ENCODE assay signal across 1 cellular context in the genomic region with DNA sequence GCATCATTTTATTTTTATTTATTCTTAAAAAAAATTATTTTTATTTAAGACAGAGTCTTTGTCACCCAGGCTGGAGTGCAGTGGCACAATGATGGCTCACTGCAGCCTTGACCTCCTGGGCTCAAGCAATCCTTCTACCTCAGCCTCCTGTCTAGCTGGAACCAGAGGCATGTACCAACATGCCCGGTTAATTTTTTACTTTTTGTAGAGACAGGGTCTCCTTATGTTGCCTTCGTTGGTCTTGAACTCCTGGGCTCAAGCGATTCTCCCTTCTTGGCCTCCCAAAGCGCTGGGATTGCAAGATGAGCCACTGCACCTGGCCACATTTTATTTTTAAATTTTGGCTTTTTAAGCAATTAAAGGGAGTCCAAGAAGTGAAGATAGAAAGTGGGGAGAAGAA.
TF ChIP-seq lines count a peak whose summit lies in the region.

No MANE protein-coding gene starts in this region.

TF ChIP-seq in HepG2, 621 proteins besides CTCF, POLR2A, EP300 and RAD21 (continued from another document and continues in another):
- no peak for TF ChIP-seq TOPORS (CRISPR knock-in tag; IDR thresholded peaks at IDR 0.05)
- no peak for TF ChIP-seq HMG20A (CRISPR knock-in tag; IDR thresholded peaks at IDR 0.05; ENCODE audit: borderline replicate concordance)
- 0 out of 2 replicates have a peak, but pooled peaks have one; percentile 7 for TF ChIP-seq STAG1 (CRISPR knock-in tag; IDR thresholded peaks at IDR 0.05)
- 0 out of 2 replicates have a peak, but pooled peaks have one; percentile 35 for TF ChIP-seq MEIS2 (CRISPR knock-in tag; IDR thresholded peaks at IDR 0.05)
- 0 out of 2 replicates have a peak, but pooled peaks have one; percentile 42 for TF ChIP-seq ZNF180 (CRISPR knock-in tag; IDR thresholded peaks at IDR 0.05; ENCODE audit: borderline replicate concordance, low read depth)
- no peak for TF ChIP-seq E2F5 (CRISPR knock-in tag; conservative IDR thresholded peaks at IDR 0.05)
- no peak for TF ChIP-seq ZNF589 (CRISPR knock-in tag; conservative IDR thresholded peaks at IDR 0.05)
- no peak for TF ChIP-seq REPIN1 (CRISPR knock-in tag; IDR thresholded peaks at IDR 0.05; ENCODE audit: borderline replicate concordance, low read depth)
- TF ChIP-seq ZNF256 (CRISPR knock-in tag; conservative IDR thresholded peaks at IDR 0.05) = 0 out of 2 replicates have a peak, but pooled peaks have one; percentile 55
- TF ChIP-seq, protein P1, sequence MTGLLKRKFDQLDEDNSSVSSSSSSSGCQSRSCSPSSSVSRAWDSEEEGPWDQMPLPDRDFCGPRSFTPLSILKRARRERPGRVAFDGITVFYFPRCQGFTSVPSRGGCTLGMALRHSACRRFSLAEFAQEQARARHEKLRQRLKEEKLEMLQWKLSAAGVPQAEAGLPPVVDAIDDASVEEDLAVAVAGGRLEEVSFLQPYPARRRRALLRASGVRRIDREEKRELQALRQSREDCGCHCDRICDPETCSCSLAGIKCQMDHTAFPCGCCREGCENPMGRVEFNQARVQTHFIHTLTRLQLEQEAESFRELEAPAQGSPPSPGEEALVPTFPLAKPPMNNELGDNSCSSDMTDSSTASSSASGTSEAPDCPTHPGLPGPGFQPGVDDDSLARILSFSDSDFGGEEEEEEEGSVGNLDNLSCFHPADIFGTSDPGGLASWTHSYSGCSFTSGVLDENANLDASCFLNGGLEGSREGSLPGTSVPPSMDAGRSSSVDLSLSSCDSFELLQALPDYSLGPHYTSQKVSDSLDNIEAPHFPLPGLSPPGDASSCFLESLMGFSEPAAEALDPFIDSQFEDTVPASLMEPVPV (CRISPR knock-in tag; IDR thresholded peaks at IDR 0.05) = no peak
- TF ChIP-seq ZNF879 (CRISPR knock-in tag; IDR thresholded peaks at IDR 0.05) = no peak
- 0 out of 2 replicates have a peak, but pooled peaks have one; percentile 39 for TF ChIP-seq RXRB (CRISPR knock-in tag; IDR thresholded peaks at IDR 0.05; ENCODE audit: borderline replicate concordance)
- no peak for TF ChIP-seq PPARG (CRISPR knock-in tag; conservative IDR thresholded peaks at IDR 0.05)
- no peak for TF ChIP-seq PLSCR1 (CRISPR knock-in tag; IDR thresholded peaks at IDR 0.05; ENCODE audit: borderline replicate concordance)
- TF ChIP-seq CBFB (CRISPR knock-in tag; IDR thresholded peaks at IDR 0.05) = no peak
- no peak for TF ChIP-seq KLF12 (CRISPR knock-in tag; IDR thresholded peaks at IDR 0.05; ENCODE audit: borderline replicate concordance)
- TF ChIP-seq, protein P2, sequence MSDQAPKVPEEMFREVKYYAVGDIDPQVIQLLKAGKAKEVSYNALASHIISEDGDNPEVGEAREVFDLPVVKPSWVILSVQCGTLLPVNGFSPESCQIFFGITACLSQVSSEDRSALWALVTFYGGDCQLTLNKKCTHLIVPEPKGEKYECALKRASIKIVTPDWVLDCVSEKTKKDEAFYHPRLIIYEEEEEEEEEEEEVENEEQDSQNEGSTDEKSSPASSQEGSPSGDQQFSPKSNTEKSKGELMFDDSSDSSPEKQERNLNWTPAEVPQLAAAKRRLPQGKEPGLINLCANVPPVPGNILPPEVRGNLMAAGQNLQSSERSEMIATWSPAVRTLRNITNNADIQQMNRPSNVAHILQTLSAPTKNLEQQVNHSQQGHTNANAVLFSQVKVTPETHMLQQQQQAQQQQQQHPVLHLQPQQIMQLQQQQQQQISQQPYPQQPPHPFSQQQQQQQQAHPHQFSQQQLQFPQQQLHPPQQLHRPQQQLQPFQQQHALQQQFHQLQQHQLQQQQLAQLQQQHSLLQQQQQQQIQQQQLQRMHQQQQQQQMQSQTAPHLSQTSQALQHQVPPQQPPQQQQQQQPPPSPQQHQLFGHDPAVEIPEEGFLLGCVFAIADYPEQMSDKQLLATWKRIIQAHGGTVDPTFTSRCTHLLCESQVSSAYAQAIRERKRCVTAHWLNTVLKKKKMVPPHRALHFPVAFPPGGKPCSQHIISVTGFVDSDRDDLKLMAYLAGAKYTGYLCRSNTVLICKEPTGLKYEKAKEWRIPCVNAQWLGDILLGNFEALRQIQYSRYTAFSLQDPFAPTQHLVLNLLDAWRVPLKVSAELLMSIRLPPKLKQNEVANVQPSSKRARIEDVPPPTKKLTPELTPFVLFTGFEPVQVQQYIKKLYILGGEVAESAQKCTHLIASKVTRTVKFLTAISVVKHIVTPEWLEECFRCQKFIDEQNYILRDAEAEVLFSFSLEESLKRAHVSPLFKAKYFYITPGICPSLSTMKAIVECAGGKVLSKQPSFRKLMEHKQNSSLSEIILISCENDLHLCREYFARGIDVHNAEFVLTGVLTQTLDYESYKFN (CRISPR knock-in tag; conservative IDR thresholded peaks at IDR 0.05) = peak; percentile 44; the same call in 1 of the 2 replicates
- TF ChIP-seq ZNF251 (CRISPR knock-in tag; IDR thresholded peaks at IDR 0.05) = no peak
- TF ChIP-seq ZC3H4 (CRISPR knock-in tag; IDR thresholded peaks at IDR 0.05; ENCODE audit: borderline replicate concordance) = no peak
- no peak for TF ChIP-seq RNF2 (conservative IDR thresholded peaks at IDR 0.05; ENCODE audit: low read depth)
- no peak for TF ChIP-seq ZFP37 (CRISPR knock-in tag; IDR thresholded peaks at IDR 0.05; ENCODE audit: borderline replicate concordance)
- no peak for TF ChIP-seq ZNF430 (CRISPR knock-in tag; IDR thresholded peaks at IDR 0.05)
- 0 out of 2 replicates have a peak, but pooled peaks have one; percentile 77 for TF ChIP-seq ZSCAN20 (CRISPR knock-in tag; IDR thresholded peaks at IDR 0.05; ENCODE audit: borderline replicate concordance)
- TF ChIP-seq, protein P3, sequence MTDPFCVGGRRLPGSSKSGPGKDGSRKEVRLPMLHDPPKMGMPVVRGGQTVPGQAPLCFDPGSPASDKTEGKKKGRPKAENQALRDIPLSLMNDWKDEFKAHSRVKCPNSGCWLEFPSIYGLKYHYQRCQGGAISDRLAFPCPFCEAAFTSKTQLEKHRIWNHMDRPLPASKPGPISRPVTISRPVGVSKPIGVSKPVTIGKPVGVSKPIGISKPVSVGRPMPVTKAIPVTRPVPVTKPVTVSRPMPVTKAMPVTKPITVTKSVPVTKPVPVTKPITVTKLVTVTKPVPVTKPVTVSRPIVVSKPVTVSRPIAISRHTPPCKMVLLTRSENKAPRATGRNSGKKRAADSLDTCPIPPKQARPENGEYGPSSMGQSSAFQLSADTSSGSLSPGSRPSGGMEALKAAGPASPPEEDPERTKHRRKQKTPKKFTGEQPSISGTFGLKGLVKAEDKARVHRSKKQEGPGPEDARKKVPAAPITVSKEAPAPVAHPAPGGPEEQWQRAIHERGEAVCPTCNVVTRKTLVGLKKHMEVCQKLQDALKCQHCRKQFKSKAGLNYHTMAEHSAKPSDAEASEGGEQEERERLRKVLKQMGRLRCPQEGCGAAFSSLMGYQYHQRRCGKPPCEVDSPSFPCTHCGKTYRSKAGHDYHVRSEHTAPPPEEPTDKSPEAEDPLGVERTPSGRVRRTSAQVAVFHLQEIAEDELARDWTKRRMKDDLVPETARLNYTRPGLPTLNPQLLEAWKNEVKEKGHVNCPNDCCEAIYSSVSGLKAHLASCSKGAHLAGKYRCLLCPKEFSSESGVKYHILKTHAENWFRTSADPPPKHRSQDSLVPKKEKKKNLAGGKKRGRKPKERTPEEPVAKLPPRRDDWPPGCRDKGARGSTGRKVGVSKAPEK (CRISPR knock-in tag; IDR thresholded peaks at IDR 0.05; ENCODE audit: borderline replicate concordance) = no peak
- peak; percentile 73 for TF ChIP-seq HNF4A (CRISPR knock-in tag; IDR thresholded peaks at IDR 0.05)
- TF ChIP-seq POLR2AphosphoS2 (IDR thresholded peaks at IDR 0.05; ENCODE audit: low read depth, low read length) = no peak
- 0 out of 2 replicates have a peak, but pooled peaks have one; percentile 54 for TF ChIP-seq NFAT5 (CRISPR knock-in tag; IDR thresholded peaks at IDR 0.05)
- peak; percentile 39; the same call in 1 of the 2 replicates for TF ChIP-seq SALL1 (CRISPR knock-in tag; IDR thresholded peaks at IDR 0.05)
